In genomic region chr12:89064780-89065179, GRCh38 we compare ENCODE assay signal across 9 cellular contexts.
A peak's percentile ranks its signal among the peaks of the same experiment; 100 is the strongest.
DNase-seq lines count a peak whose midpoint lies in the region; ATAC-seq and TF ChIP-seq lines count a peak whose summit lies in the region.
"Had no signal": no experiment of that assay in that cellular context is flagged by ENCODE, and none has a peak within 500 bp of the region (broad histone marks: within the 10 kb centered on the region; RNA-seq: fewer than 3 reads in every experiment).

No MANE protein-coding gene starts in this region.

- H3K79me2 ChIP-seq in SK-N-SH (ENCODE audit: insufficient read depth) (no peaks in the 10 kb centered on the region), HCT116 (ENCODE audit: insufficient read depth, low read length) (no peaks in the 10 kb centered on the region)

- 78% methylated on average over 3 of the region's 3 CpGs for WGBS in SK-N-SH (ENCODE audit: low lambda C conversion rate)
- 73% methylated on average over 3 of the region's 3 CpGs for WGBS in tibial nerve, 2 donors

- H3F3A ChIP-seq in SK-N-SH (replicated peaks; ENCODE audit: insufficient read depth), result peaks cover 13% of the 10 kb centered on the region

- RAD21 ChIA-PET in HCT116 (lab: Charles Lee; ENCODE audit: low non-redundant PET in 1 of 2, low total read pairs in 2 of 2, uncharacterized antibody in 2 of 2, unreplicated experiment in 2 of 2), result no interaction called here

- H3K4me3 ChIP-seq in SK-N-SH (ENCODE audit: low read depth in 2 of 2, low read length in 1 of 2) (no peak overlapping the region), HCT116 (replicated peaks in 1 of 2; ENCODE audit: low read depth in 1 of 2, low read length in 2 of 2) (no peak overlapping the region), kidney epithelial cell (ENCODE audit: low read depth, low read length) (no peak overlapping the region), colonic mucosa (no peak overlapping the region), tibial nerve (no peak overlapping the region)

- POLR2A ChIA-PET in SK-N-SH (lab: Yijun Ruan, JAX), result interaction anchor here (0.6 kb wide), 1 partner anchor 88 kb away, joined by 3 read pairs; no protein-coding TSS in a partner anchor
- POLR2A ChIA-PET in HCT116 (lab: Charles Lee), result interaction anchor here (2.4 kb wide), 1 partner anchor 288 kb away, joined by 9 read pairs; the partner anchor contains the start of gene DUSP6

- TF ChIP-seq CTCF in SK-N-SH (IDR thresholded peaks at IDR 0.05), result no peak
- TF ChIP-seq CTCF in HCT116 (IDR thresholded peaks at IDR 0.05 in 2 of 3, conservative IDR thresholded peaks at IDR 0.05 in 1 of 3; ENCODE audit: borderline replicate concordance in 1 of 3, insufficient read depth in 1 of 3, low read depth in 2 of 3, low read length in 2 of 3), result no peak
- no peak for TF ChIP-seq CTCF in kidney epithelial cell (IDR thresholded peaks at IDR 0.05; ENCODE audit: insufficient read depth, low read length, poor library complexity, severe bottlenecking)
- TF ChIP-seq CTCF in colonic mucosa (IDR thresholded peaks at IDR 0.05), result no peak
- no peak for TF ChIP-seq CTCF in tibial nerve (IDR thresholded peaks at IDR 0.05)

- intact Hi-C loops in HCT116 (cut with micrococcal nuclease), result loop anchor here (10.0 kb wide), 1 partner anchor 160 kb away; no protein-coding TSS in a partner anchor
- intact Hi-C loops in colonic mucosa (cut with DNase I), result no loop called here

- CTCF ChIA-PET in SK-N-SH (lab: Yijun Ruan, JAX) (interaction anchor here (0.8 to 3.3 kb wide), 4 partner anchors 14 to 283 kb away, joined by 3 to 16 read pairs (median 4); no protein-coding TSS in a partner anchor), HCT116 (lab: Charles Lee) (no interaction called here)

- H4K20me1 ChIP-seq in SK-N-SH (ENCODE audit: insufficient read depth) (no peaks in the 10 kb centered on the region), HCT116 (ENCODE audit: insufficient read depth) (no peaks in the 10 kb centered on the region)

- H3K9me2 ChIP-seq in SK-N-SH (no peaks in the 10 kb centered on the region), HCT116 (ENCODE audit: insufficient read depth) (0 out of 2 replicates have a peak, but pooled peaks cover 3% of the 10 kb centered on the region)

- H3K9me3 ChIP-seq in SK-N-SH, result no peaks in the 10 kb centered on the region
- H3K9me3 ChIP-seq in HCT116 (ENCODE audit: control insufficient read depth in 1 of 2, insufficient read depth in 1 of 2, low read depth in 1 of 2, low read length in 2 of 2), result no peaks in the 10 kb centered on the region
- H3K9me3 ChIP-seq in colonic mucosa, result no peaks in the 10 kb centered on the region
- H3K9me3 ChIP-seq in tibial nerve, result no peaks in the 10 kb centered on the region

- BruUV-seq in HCT116 (replicated peaks; lab: Mats Ljungman, UMichigan), result no TSS peak

- H3K4me2 ChIP-seq in SK-N-SH (no peak overlapping the region), HCT116 (ENCODE audit: low read length) (peak overlapping the region; percentile 56)

- TF ChIP-seq POLR2A in HCT116 (IDR thresholded peaks at IDR 0.05; ENCODE audit: borderline replicate concordance, extremely low read depth, insufficient read depth, insufficient read length) (no peak), tibial nerve (IDR thresholded peaks at IDR 0.05) (no peak)

- no peak for TF ChIP-seq EP300 in SK-N-SH (IDR thresholded peaks at IDR 0.05; ENCODE audit: borderline replicate concordance in 1 of 2, low read depth in 1 of 2, low read length in 1 of 2)
- no peak for TF ChIP-seq EP300 in tibial nerve (IDR thresholded peaks at IDR 0.05)

- H3K27ac ChIP-seq in SK-N-SH (ENCODE audit: low read depth in 2 of 2, low read length in 1 of 2), result peak overlapping the region in 1 of 2 experiments; percentile 26; a peak in 2 of 4 replicates
- H3K27ac ChIP-seq in HCT116 (ENCODE audit: low read depth, low read length), result no peak overlapping the region
- no peak overlapping the region for H3K27ac ChIP-seq in colonic mucosa
- H3K27ac ChIP-seq in tibial nerve, result no peak overlapping the region

- H3K27me3 ChIP-seq in SK-N-SH (ENCODE audit: insufficient read depth) (no peaks in the 10 kb centered on the region), HCT116 (ENCODE audit: insufficient read depth, low read length) (no peaks in the 10 kb centered on the region), kidney epithelial cell (ENCODE audit: control insufficient read depth, insufficient read depth, low read length) (no peaks in the 10 kb centered on the region), colonic mucosa (no peaks in the 10 kb centered on the region), tibial nerve (no peaks in the 10 kb centered on the region)

- H3K36me3 ChIP-seq in SK-N-SH (replicated peaks in 1 of 2; ENCODE audit: control insufficient read depth in 1 of 2, insufficient read depth in 2 of 2, low read length in 1 of 2), result no peaks in the 10 kb centered on the region
- H3K36me3 ChIP-seq in HCT116 (ENCODE audit: control insufficient read depth in 1 of 2, insufficient read depth in 2 of 2, low read length in 2 of 2), result no peaks in the 10 kb centered on the region
- H3K36me3 ChIP-seq in kidney epithelial cell (ENCODE audit: control insufficient read depth, insufficient read depth, low read length), result no peaks in the 10 kb centered on the region
- no peaks in the 10 kb centered on the region for H3K36me3 ChIP-seq in colonic mucosa
- no peaks in the 10 kb centered on the region for H3K36me3 ChIP-seq in tibial nerve

- H3K9ac ChIP-seq in SK-N-SH (no peak overlapping the region), HCT116 (ENCODE audit: low read length) (no peak overlapping the region), colonic mucosa (ENCODE audit: low read depth in 2 of 2, low read length in 2 of 2) (no peak overlapping the region)

- ATAC-seq in SK-N-SH treated with all-trans-retinoic acid at 6 μM for 48 hours (no peak), HCT116 (peak; percentile 91), HG02884 (IDR thresholded peaks at IDR 0.05; ENCODE audit: unreplicated experiment) (no peak)

- H2AFZ ChIP-seq in SK-N-SH (ENCODE audit: low read depth), result no peak overlapping the region
- H2AFZ ChIP-seq in HCT116 (ENCODE audit: low read depth, low read length, poor library complexity, severe bottlenecking), result peak overlapping the region; percentile 75

- DNase-seq in SK-N-SH (no peak), HCT116 (ENCODE audit: low read depth, low spot score) (peak; percentile 84), amniotic epithelial cell (ENCODE audit: low read depth) (peak; percentile 41), kidney epithelial cell (ENCODE audit: low read depth) (peak; percentile 71), colonic mucosa (no peak), tibial nerve (ENCODE audit: low spot score in 2 of 2) (no peak)
- DNase-seq: nucleus accumbens had no signal

- H3K4me1 ChIP-seq in SK-N-SH (ENCODE audit: control insufficient read depth in 1 of 2, insufficient read depth in 2 of 2, low read depth in 1 of 2, low read length in 1 of 2), result no peaks in the 10 kb centered on the region; a peak in 1 of 4 replicates
- H3K4me1 ChIP-seq in HCT116 (ENCODE audit: control insufficient read depth in 1 of 2, insufficient read depth in 2 of 2, low read length in 2 of 2), result peaks cover 0 to 34% of the 10 kb centered on the region in 2 experiments; a peak in 2 of 4 replicates
- H3K4me1 ChIP-seq in colonic mucosa, result no peaks in the 10 kb centered on the region
- no peaks in the 10 kb centered on the region for H3K4me1 ChIP-seq in tibial nerve

- TF ChIP-seq RAD21 in SK-N-SH (IDR thresholded peaks at IDR 0.05; ENCODE audit: low read length) (no peak), HCT116 (IDR thresholded peaks at IDR 0.05; ENCODE audit: low read depth) (peak; percentile 27; the same call in 1 of the 2 replicates)

TF ChIP-seq in SK-N-SH, 30 proteins besides CTCF, POLR2A, EP300 and RAD21 (continues in another document):
- TF ChIP-seq MEF2A (IDR thresholded peaks at IDR 0.05; ENCODE audit: borderline replicate concordance, low read depth), result no peak
- TF ChIP-seq MXI1 (IDR thresholded peaks at IDR 0.05; ENCODE audit: low read depth, low read length), result no peak
- no peak for TF ChIP-seq TAF1 (IDR thresholded peaks at IDR 0.05; ENCODE audit: borderline replicate concordance, low read depth, low read length)
- TF ChIP-seq RFX5 (IDR thresholded peaks at IDR 0.05; ENCODE audit: low read length), result no peak
- no peak for TF ChIP-seq YY1 (IDR thresholded peaks at IDR 0.05; ENCODE audit: low read depth)
- TF ChIP-seq EZH2phosphoT487 (IDR thresholded peaks at IDR 0.05; ENCODE audit: borderline replicate concordance, low read depth), result no peak
- TF ChIP-seq RCOR1 (IDR thresholded peaks at IDR 0.05; ENCODE audit: low read length), result no peak
- no peak for TF ChIP-seq TCF12 (IDR thresholded peaks at IDR 0.05)
- TF ChIP-seq NFIC (IDR thresholded peaks at IDR 0.05; ENCODE audit: borderline replicate concordance), result no peak

TF ChIP-seq in SK-N-SH treated with all-trans-retinoic acid at 6 μM for 48 hours, 23 proteins besides CTCF, POLR2A, EP300 and RAD21:
- TF ChIP-seq RARB (CRISPR knock-in tag; IDR thresholded peaks at IDR 0.05), result no peak

TF ChIP-seq in HCT116, 20 proteins besides CTCF, POLR2A, EP300 and RAD21 (continues in another document):
- TF ChIP-seq SRF (IDR thresholded peaks at IDR 0.05; ENCODE audit: low read depth), result 0 out of 2 replicates have a peak, but pooled peaks have one; percentile 43
- 0 out of 2 replicates have a peak, but pooled peaks have one; percentile 40 for TF ChIP-seq EGR1 (IDR thresholded peaks at IDR 0.05; ENCODE audit: low read depth)
- peak; percentile 95 for TF ChIP-seq FOSL1 (IDR thresholded peaks at IDR 0.05; ENCODE audit: low read depth)
- TF ChIP-seq EZH2 (IDR thresholded peaks at IDR 0.05), result no peak
- TF ChIP-seq ZBTB33 (IDR thresholded peaks at IDR 0.05; ENCODE audit: extremely low read depth, insufficient replicate concordance, low read length), result no peak
- no peak for TF ChIP-seq ZFX (IDR thresholded peaks at IDR 0.05)
- no peak for TF ChIP-seq ZNF274 (IDR thresholded peaks at IDR 0.05; ENCODE audit: low read depth, low read length)
- peak; percentile 47 for TF ChIP-seq YY1 (IDR thresholded peaks at IDR 0.05; ENCODE audit: extremely low read depth, insufficient replicate concordance, low read depth, low read length)
- TF ChIP-seq ELF1 (IDR thresholded peaks at IDR 0.05; ENCODE audit: borderline replicate concordance, low read depth), result no peak
- TF ChIP-seq CEBPB (IDR thresholded peaks at IDR 0.05; ENCODE audit: low read depth), result peak; percentile 63

Comparison
In these comparisons a context has a peak if more than half of its experiments do, and no peak if none do; other contexts are left out.
1. DNase-seq: peak in HCT116 (single experiment), amniotic epithelial cell (single experiment) and kidney epithelial cell (single experiment); none in SK-N-SH (single experiment), colonic mucosa (single experiment) and tibial nerve (0 of 2).